ENCODE assay signal across 1 cellular context in genomic region chr6:31945507-31946369, GRCh38.
TF ChIP-seq lines count a peak whose summit lies in the region.

CFB (plus strand) TSS chr6:31946095; CDS start chr6:31946222, 127 bp downstream.

TF ChIP-seq in K562, 482 proteins besides CTCF, POLR2A, EP300 and RAD21 (continued from another document):
- no peak for TF ChIP-seq MGA (IDR thresholded peaks at IDR 0.05)
- peak; percentile 83 for TF ChIP-seq PKNOX1 (IDR thresholded peaks at IDR 0.05)
- 0 out of 4 replicates have a peak, but pooled peaks of 1 of the 2 experiments have one; percentile 23 for TF ChIP-seq FOXA3 (CRISPR knock-in tag; conservative IDR thresholded peaks at IDR 0.05 in 1 of 2, IDR thresholded peaks at IDR 0.05 in 1 of 2)
